Comparison of ENCODE assay signal across 16 cellular contexts in the genomic region with DNA sequence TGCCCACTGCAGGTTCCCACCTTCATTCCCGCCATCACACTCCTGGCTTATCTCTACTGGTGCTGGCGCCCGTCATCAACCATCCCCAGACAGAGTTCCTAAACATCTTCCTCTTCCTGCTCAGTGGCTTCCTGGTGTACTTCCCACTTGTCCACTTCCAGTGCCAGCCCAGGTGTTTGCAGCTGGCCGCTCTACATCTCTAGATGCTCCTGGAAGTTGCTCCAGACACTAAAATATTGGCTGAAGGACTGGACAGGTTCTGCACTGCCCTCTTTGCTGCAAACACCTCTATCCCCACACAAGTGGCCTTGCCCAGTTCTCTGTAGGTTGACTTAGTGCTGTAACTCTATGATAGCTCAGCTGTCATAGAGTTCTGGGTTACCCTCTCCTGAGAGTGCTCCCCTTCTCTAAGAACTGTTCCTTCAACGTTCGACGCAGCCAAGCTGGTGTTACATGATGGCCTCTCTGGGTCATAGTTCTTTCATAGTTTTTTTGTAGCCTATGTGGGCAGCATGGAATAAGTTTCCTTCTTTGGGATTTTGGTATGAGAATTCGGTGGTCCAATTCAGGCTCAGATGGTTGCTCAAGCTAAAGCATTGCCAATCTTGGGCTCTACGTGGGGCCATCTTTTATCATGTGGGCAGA. TPM values are rescaled to one million over a fixed set of nuclear protein-coding genes. Genes with fewer than 3 reads are reported as not detected.
DNase-seq lines count a peak whose midpoint lies in the region; ATAC-seq, FAIRE-seq and TF ChIP-seq lines count a peak whose summit lies in the region.
"Had no signal": no experiment of that assay in that cellular context is flagged by ENCODE, and none has a peak within 500 bp of the region (broad histone marks: within the 10 kb centered on the region; RNA-seq: fewer than 3 reads in every experiment).

No MANE protein-coding gene starts in this region.

- no peak for TF ChIP-seq POLR2A in H1 (IDR thresholded peaks at IDR 0.05; ENCODE audit: control extremely low read depth in 1 of 2, low read depth in 2 of 2, low read length in 2 of 2)

- H2BK12ac ChIP-seq in H1 (ENCODE audit: low read depth, low read length) (no peak overlapping the region), neuronal stem cell (ENCODE audit: low read length) (no peak overlapping the region)

- H4K91ac ChIP-seq in H1 (replicated peaks; ENCODE audit: insufficient read length, low read length) (no peak overlapping the region), neuronal stem cell (ENCODE audit: low read depth, low read length, poor library complexity) (no peak overlapping the region)

- H4K20me1 ChIP-seq in H1 (replicated peaks in 1 of 2; ENCODE audit: control insufficient read depth in 1 of 2, insufficient read depth in 2 of 2, low read length in 2 of 2) (no peaks in the 10 kb centered on the region), neural progenitor cell (ENCODE audit: low read depth) (no peaks in the 10 kb centered on the region)
- H4K20me1 ChIP-seq: BLaER1 had no signal

- H3K27ac ChIP-seq in H1 (ENCODE audit: low read depth, low read length) (no peak overlapping the region), neuronal stem cell (replicated peaks; ENCODE audit: low read length) (no peak overlapping the region), neural progenitor cell (no peak overlapping the region)
- H3K27ac ChIP-seq: BLaER1 had no signal

- H2AFZ ChIP-seq in H1 (ENCODE audit: low read length) (no peak overlapping the region), neuronal stem cell (ENCODE audit: low read length) (no peak overlapping the region), neural progenitor cell (replicated peaks) (no peak overlapping the region)

- H2BK20ac ChIP-seq in H1 (ENCODE audit: low read length): no peak overlapping the region

- H3K36me3 Mint-ChIP-seq in CD14-positive monocyte (no peaks in the 10 kb centered on the region), neural progenitor cell (no peaks in the 10 kb centered on the region)
- H3K36me3 Mint-ChIP-seq: CD8-positive, alpha-beta T cell had no signal

- no peak overlapping the region for H2AK5ac ChIP-seq in H1 (ENCODE audit: low read depth, low read length)
- H2AK5ac ChIP-seq in neuronal stem cell (ENCODE audit: low read depth, low read length): no peak overlapping the region

- intact Hi-C loops in CD14-positive monocyte (cut with micrococcal nuclease): loop anchor here (5.0 kb wide), 2 partner anchors 241 to 246 kb away; no protein-coding TSS in a partner anchor

- H3K23me2 ChIP-seq in H1 (ENCODE audit: low read depth, low read length): no peaks in the 10 kb centered on the region

- H3K4me2 ChIP-seq in H1 (ENCODE audit: insufficient read depth in 1 of 2, low read depth in 2 of 2, low read length in 2 of 2) (no peak overlapping the region), neuronal stem cell (ENCODE audit: insufficient read depth, low read length, poor library complexity, severe bottlenecking) (no peak overlapping the region), neural progenitor cell (no peak overlapping the region)
- H3K4me2 ChIP-seq: BLaER1 had no signal

- H3K27me3 Mint-ChIP-seq in CD14-positive monocyte (ENCODE audit: low read depth in 3 of 3) (peaks cover 4 to 6% (median 4%) of the 10 kb centered on the region in 3 donors), neural progenitor cell (ENCODE audit: insufficient read depth, low read depth) (peaks cover 9% of the 10 kb centered on the region)

- H3K4ac ChIP-seq in H1 (replicated peaks; ENCODE audit: insufficient read length, low read depth, low read length): no peak overlapping the region
- no peak overlapping the region for H3K4ac ChIP-seq in neuronal stem cell (ENCODE audit: low read length)

- no peaks in the 10 kb centered on the region for H3K27me3 ChIP-seq in H1 (replicated peaks in 1 of 4; ENCODE audit: control insufficient read depth in 3 of 4, extremely low read depth in 1 of 4, insufficient read depth in 3 of 4, low read length in 3 of 4)
- H3K27me3 ChIP-seq in neuronal stem cell (ENCODE audit: control insufficient read depth in 3 of 3, insufficient read depth in 3 of 3, low read depth in 1 of 3, low read length in 3 of 3): peaks cover 0 to 19% (median 0%) of the 10 kb centered on the region in 3 experiments
- H3K27me3 ChIP-seq in neural progenitor cell: no peaks in the 10 kb centered on the region
- H3K27me3 ChIP-seq: BLaER1 had no signal

- H3F3A ChIP-seq in neural progenitor cell (ENCODE audit: low read depth): no peaks in the 10 kb centered on the region

- H3K36me3 ChIP-seq in H1 (ENCODE audit: control insufficient read depth in 2 of 4, insufficient read depth in 4 of 4, low read length in 3 of 4): no peaks in the 10 kb centered on the region
- no peaks in the 10 kb centered on the region for H3K36me3 ChIP-seq in neuronal stem cell (replicated peaks in 1 of 2; ENCODE audit: control insufficient read depth in 2 of 2, insufficient read depth in 2 of 2, low read length in 2 of 2)
- no peaks in the 10 kb centered on the region for H3K36me3 ChIP-seq in neural progenitor cell
- H3K36me3 ChIP-seq: BLaER1 had no signal

- H3K4me3 Mint-ChIP-seq in CD14-positive monocyte (no peak overlapping the region), neural progenitor cell (no peak overlapping the region)
- H3K4me3 Mint-ChIP-seq: CD8-positive, alpha-beta T cell had no signal

- WGBS in H1 (ENCODE audit: extremely low coverage in 1 of 2, insufficient coverage in 1 of 2, insufficient read length in 1 of 2, insufficient replicate concordance in 2 of 2, low coverage in 1 of 2, low lambda C conversion rate in 2 of 2, missing lambda C conversion rate in 1 of 2), 2 experiments: 91% methylated on average over 9 of the region's 9 CpGs; no CpG with 5 or more reads in 1 of the 2 experiments
- WGBS in neuronal stem cell (ENCODE audit: extremely low coverage in 2 of 2, insufficient read length in 2 of 2, insufficient replicate concordance in 1 of 2), 2 donors: no CpG with 5 or more reads among the region's 9 CpGs

- H3K18ac ChIP-seq in H1 (ENCODE audit: extremely low read depth, low read length) (no peak overlapping the region), neuronal stem cell (ENCODE audit: low read length) (no peak overlapping the region)

- DNase-seq in CD14-positive monocyte (ENCODE audit: low spot score) (no peak), HTR-8/SVneo (ENCODE audit: insufficient read length, low spot score) (no peak), H1 (ENCODE audit: low read depth in 1 of 2, low spot score in 2 of 2) (no peak), neuronal stem cell (ENCODE audit: low spot score) (no peak), NCI-H524 treated with DMSO at 0.1 percent for 48 hours (lab: John Stamatoyannopoulos, UW) (no peak), neural progenitor cell (ENCODE audit: low spot score) (no peak)
- DNase-seq: CD8-positive, alpha-beta T cell; KG1; NCI-H2029 treated with DMSO at 0.1 percent for 48 hours had no signal

- H3K9me3 Mint-ChIP-seq in CD14-positive monocyte (peaks cover 0 to 5% (median 0%) of the 10 kb centered on the region in 7 donors), neural progenitor cell (no peaks in the 10 kb centered on the region)
- H3K9me3 Mint-ChIP-seq: CD8-positive, alpha-beta T cell had no signal

- TF ChIP-seq EP300 in H1 (IDR thresholded peaks at IDR 0.05; ENCODE audit: borderline replicate concordance in 1 of 2, low read depth in 2 of 2, low read length in 2 of 2): no peak

- H3K14ac ChIP-seq in H1 (ENCODE audit: insufficient read length) (no peak overlapping the region), neuronal stem cell (ENCODE audit: low read length) (no peak overlapping the region)

- H3K79me2 ChIP-seq in H1 (ENCODE audit: control insufficient read depth in 1 of 2, insufficient read depth in 2 of 2, low read length in 2 of 2): no peaks in the 10 kb centered on the region
- H3K79me2 ChIP-seq in neural progenitor cell (ENCODE audit: low read depth): no peaks in the 10 kb centered on the region

- H4K8ac ChIP-seq in H1 (ENCODE audit: extremely low read depth, insufficient read depth, low read length): peak overlapping the region; percentile 7; the same call in 1 of the 2 replicates
- no peak overlapping the region for H4K8ac ChIP-seq in neuronal stem cell (ENCODE audit: low read depth, low read length)

- H3K79me1 ChIP-seq in H1 (ENCODE audit: low read depth, low read length) (no peaks in the 10 kb centered on the region), neuronal stem cell (ENCODE audit: low read depth, low read length) (no peaks in the 10 kb centered on the region)

- no peak overlapping the region for H4K5ac ChIP-seq in H1 (ENCODE audit: insufficient read length, low read depth, low read length)

- no peak overlapping the region for H3K27ac Mint-ChIP-seq in CD14-positive monocyte
- no peak overlapping the region for H3K27ac Mint-ChIP-seq in neural progenitor cell
- H3K27ac Mint-ChIP-seq: CD8-positive, alpha-beta T cell had no signal

- TF ChIP-seq CTCF in CD14-positive monocyte (IDR thresholded peaks at IDR 0.05) (peak; percentile 23), H1 (IDR thresholded peaks at IDR 0.05; ENCODE audit: control extremely low read depth in 1 of 3, insufficient read depth in 1 of 3, low read depth in 1 of 3, low read length in 3 of 3) (no peak), neural progenitor cell (IDR thresholded peaks at IDR 0.05) (no peak)

- no peak overlapping the region for H2BK120ac ChIP-seq in H1 (replicated peaks; ENCODE audit: low read depth, low read length)
- H2BK120ac ChIP-seq in neuronal stem cell (ENCODE audit: low read depth, low read length): no peak overlapping the region

- no peaks in the 10 kb centered on the region for H3K9me3 ChIP-seq in H1 (ENCODE audit: insufficient read depth in 2 of 2, low read depth in 1 of 2, low read length in 1 of 2)
- H3K9me3 ChIP-seq in neuronal stem cell (replicated peaks in 1 of 2; ENCODE audit: control insufficient read depth in 2 of 2, insufficient read depth in 1 of 2, low read depth in 1 of 2, low read length in 2 of 2): no peaks in the 10 kb centered on the region
- no peaks in the 10 kb centered on the region for H3K9me3 ChIP-seq in neural progenitor cell (ENCODE audit: low read depth)
- H3K9me3 ChIP-seq: BLaER1 had no signal

- H3K4me1 Mint-ChIP-seq in CD14-positive monocyte (no peaks in the 10 kb centered on the region), neural progenitor cell (no peaks in the 10 kb centered on the region)

- H3K9ac ChIP-seq in H1 (replicated peaks in 1 of 4; ENCODE audit: extremely low read depth in 1 of 4, low read depth in 3 of 4, low read length in 3 of 4) (no peak overlapping the region), neuronal stem cell (ENCODE audit: low read depth, low read length, poor library complexity) (peak overlapping the region; percentile 10), neural progenitor cell (no peak overlapping the region)
- H3K9ac ChIP-seq: BLaER1 had no signal

- no peak for TF ChIP-seq RAD21 in H1 (IDR thresholded peaks at IDR 0.05 in 1 of 2, conservative IDR thresholded peaks at IDR 0.05 in 1 of 2; ENCODE audit: low read depth in 2 of 2, low read length in 2 of 2)

- CTCF ChIA-PET in H1 (lab: Charles Lee; ENCODE audit: partially characterized antibody): interaction anchor here (0.9 to 2.8 kb wide), 8 partner anchors 9 to 238 kb away, joined by 3 to 17 read pairs (median 8); no protein-coding TSS in a partner anchor

- FAIRE-seq in HTR-8/SVneo (lab: Jason Lieb, UNC) (peak; percentile 49), H1 (lab: Jason Lieb, UNC) (no peak)
- FAIRE-seq: GM12892, GM19239, H54, RCC 7860 had no signal

- H2BK5ac ChIP-seq in H1 (ENCODE audit: low read depth, low read length) (no peak overlapping the region), neuronal stem cell (ENCODE audit: low read length) (no peak overlapping the region)

- no peak overlapping the region for H3K56ac ChIP-seq in H1 (replicated peaks; ENCODE audit: insufficient read length, low read depth, low read length)

- POLR2A ChIA-PET in H1 (lab: Charles Lee; ENCODE audit: partially characterized antibody): interaction anchor here (1.0 to 2.6 kb wide), 2 partner anchors 13 to 50 kb away, joined by 3 to 5 read pairs; partner anchors contain the start of gene RHOB

- no peak overlapping the region for H3K23ac ChIP-seq in H1 (ENCODE audit: insufficient read length)
- H3K23ac ChIP-seq in neuronal stem cell (ENCODE audit: low read depth, low read length, poor library complexity): peak overlapping the region; percentile 32

- no peak for ATAC-seq in GM18909 (IDR thresholded peaks at IDR 0.05; ENCODE audit: poor library complexity, unreplicated experiment)
- no peak for ATAC-seq in HG02840 (IDR thresholded peaks at IDR 0.05; ENCODE audit: low FRiP score, unreplicated experiment)
- ATAC-seq: CD8-positive, alpha-beta T cell had no signal

- H2BK15ac ChIP-seq in H1 (ENCODE audit: low read length): no peak overlapping the region
- no peak overlapping the region for H2BK15ac ChIP-seq in neuronal stem cell (ENCODE audit: low read length)

- H3K4me1 ChIP-seq in H1 (replicated peaks in 1 of 4; ENCODE audit: control insufficient read depth in 3 of 4, insufficient read depth in 4 of 4, low read length in 3 of 4) (no peaks in the 10 kb centered on the region), neuronal stem cell (ENCODE audit: control insufficient read depth in 2 of 2, insufficient read depth in 1 of 2, low read depth in 1 of 2, low read length in 2 of 2) (no peaks in the 10 kb centered on the region), neural progenitor cell (no peaks in the 10 kb centered on the region)
- H3K4me1 ChIP-seq: BLaER1 had no signal

- H3K4me3 ChIP-seq in H1 (ENCODE audit: extremely low read depth in 1 of 4, insufficient read depth in 2 of 4, low read depth in 3 of 4, low read length in 4 of 4) (no peak overlapping the region), neuronal stem cell (ENCODE audit: low read length in 2 of 2) (no peak overlapping the region), neural progenitor cell (no peak overlapping the region)
- H3K4me3 ChIP-seq: BLaER1 had no signal

RNA-seq across cellular contexts. Expression of gene PUM2, which starts 45.8 kb away (rescaled TPM):
- polyA plus RNA-seq in CD14-positive monocyte: 1 to 10 TPM; 7.2 to 8.3 TPM
- 109 and 114 TPM in 2 replicates for total RNA-seq in H1 (2021; fragmentation: NEBNext Ultra II Directional; extraction: Animal tissue kit (Norgen Biotek cat#: 25700))
- 30.1 and 46.6 TPM in 2 replicates for polyA plus RNA-seq in H1 (2011; rRNA removed)
- 40.1 TPM for polyA plus RNA-seq in H1 (2011; cell fraction: cytosol; rRNA removed)
- polyA plus RNA-seq in H1 (2011; cell fraction: nucleus; rRNA removed): 37.3 TPM
- polyA plus RNA-seq in H1 (2012, experiment 1 of 2): 33.7 to 56.1 TPM (median 47.0 TPM) in 4 replicates
- 2.6 TPM for polyA plus RNA-seq in H1 (2012, experiment 2 of 2)
- 31.1 TPM for polyA plus RNA-seq in H1 (2013, experiment 1 of 2)
- polyA plus RNA-seq in H1 (2013, experiment 2 of 2): 31.5 TPM
- 336 and 378 TPM in 2 replicates for polyA minus RNA-seq in H1 (2011; rRNA and poly(A)+ RNA removed)
- 98.2 TPM for polyA minus RNA-seq in H1 (2011; cell fraction: cytosol; rRNA and poly(A)+ RNA removed)
- 170 TPM for polyA minus RNA-seq in H1 (2011; cell fraction: nucleus; rRNA and poly(A)+ RNA removed)
- polyA plus RNA-seq in neuronal stem cell (2013, experiment 1 of 2): 43.5 TPM
- polyA plus RNA-seq in neuronal stem cell (2013, experiment 2 of 2): 45.1 TPM
- total RNA-seq in neural progenitor cell (ENCODE audit: low replicate concordance): 88.4 and 91.1 TPM in 2 replicates

RNA-seq across cellular contexts. Expression of gene RHOB, which starts 50.4 kb away (rescaled TPM):
- 10 to 100 TPM; 43.3 to 66.3 TPM for polyA plus RNA-seq in CD14-positive monocyte
- total RNA-seq in H1 (2021; fragmentation: NEBNext Ultra II Directional; extraction: Animal tissue kit (Norgen Biotek cat#: 25700)): 9.5 and 13.5 TPM in 2 replicates
- polyA plus RNA-seq in H1 (2011; rRNA removed): 9.3 and 17.8 TPM in 2 replicates
- 12.2 TPM for polyA plus RNA-seq in H1 (2011; cell fraction: cytosol; rRNA removed)
- 12.4 TPM for polyA plus RNA-seq in H1 (2011; cell fraction: nucleus; rRNA removed)
- polyA plus RNA-seq in H1 (2012, experiment 1 of 2): 6.7 to 9.6 TPM (median 7.6 TPM) in 4 replicates
- 14.3 TPM for polyA plus RNA-seq in H1 (2012, experiment 2 of 2)
- polyA plus RNA-seq in H1 (2013, experiment 1 of 2): 5.4 TPM
- 5.6 TPM for polyA plus RNA-seq in H1 (2013, experiment 2 of 2)
- polyA minus RNA-seq in H1 (2011; rRNA and poly(A)+ RNA removed): 3.1 and 4.1 TPM in 2 replicates
- polyA minus RNA-seq in H1 (2011; cell fraction: cytosol; rRNA and poly(A)+ RNA removed): 12.4 TPM
- 40.4 TPM for polyA minus RNA-seq in H1 (2011; cell fraction: nucleus; rRNA and poly(A)+ RNA removed)
- 20.4 TPM for polyA plus RNA-seq in neuronal stem cell (2013, experiment 1 of 2)
- 19.9 TPM for polyA plus RNA-seq in neuronal stem cell (2013, experiment 2 of 2)
- 16.1 and 28.7 TPM in 2 replicates for total RNA-seq in neural progenitor cell (ENCODE audit: low replicate concordance)
